In the genomic region with DNA sequence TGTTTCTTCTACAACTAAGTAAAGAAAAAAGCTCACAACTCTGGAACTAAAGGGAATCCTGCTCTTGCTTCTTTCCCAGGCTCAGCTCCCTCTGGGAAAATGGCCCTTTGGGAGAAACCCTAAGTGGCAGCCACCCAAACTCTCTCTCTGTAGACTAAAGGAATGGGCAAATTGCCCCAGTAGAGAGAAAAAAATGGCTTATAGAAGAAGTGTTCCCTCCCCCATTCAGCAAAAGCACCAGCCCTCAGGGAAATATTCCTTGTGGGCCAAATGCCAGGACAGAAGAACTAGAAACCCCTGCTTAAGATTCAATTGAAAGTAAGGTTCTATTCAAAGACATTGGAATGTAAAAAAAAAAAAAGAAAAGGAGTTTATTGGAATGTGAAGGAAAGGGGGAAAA, we compare ENCODE assay signal across 14 cellular contexts.
DNase-seq lines count a peak whose midpoint lies in the region; FAIRE-seq and TF ChIP-seq lines count a peak whose summit lies in the region.
"Had no signal": no experiment of that assay in that cellular context is flagged by ENCODE, and none has a peak within 500 bp of the region (broad histone marks: within the 10 kb centered on the region; RNA-seq: fewer than 3 reads in every experiment).

No MANE protein-coding gene starts in this region.

- no peaks in the 10 kb centered on the region for H3K27me3 ChIP-seq in breast epithelium
- H3K27me3 ChIP-seq in brain microvascular endothelial cell (replicated peaks) = no peaks in the 10 kb centered on the region
- H3K27me3 ChIP-seq: tibial artery had no signal

- no peak for FAIRE-seq in urothelium cell line (lab: Jason Lieb, UNC)
- no peak for FAIRE-seq in H54 (lab: Jason Lieb, UNC)

- no peaks in the 10 kb centered on the region for H3K36me3 ChIP-seq in breast epithelium
- no peaks in the 10 kb centered on the region for H3K36me3 ChIP-seq in brain microvascular endothelial cell (replicated peaks)
- H3K36me3 ChIP-seq: tibial artery, WERI-Rb-1 had no signal

- TF ChIP-seq POLR2A in breast epithelium (IDR thresholded peaks at IDR 0.05) = no peak
- TF ChIP-seq POLR2A in H54 (IDR thresholded peaks at IDR 0.05; ENCODE audit: low read depth, low read length) = no peak

- H3K36me3 Mint-ChIP-seq in MCF 10A (ENCODE audit: insufficient read depth, unreplicated experiment) = no peaks in the 10 kb centered on the region
- no peaks in the 10 kb centered on the region for H3K36me3 Mint-ChIP-seq in activated CD4-positive, alpha-beta T cell treated with anti-CD3 and anti-CD28 coated beads, Interleukin-2, amount 10 ng/mL, durations not matched to agents 24 days and 14 days (ENCODE audit: low read depth)

- DNase-seq in MCF 10A (ENCODE audit: unreplicated experiment) = peak; percentile 36
- DNase-seq in breast epithelium (ENCODE audit: low spot score in 2 of 2) = no peak
- peak; percentile 42 for DNase-seq in brain microvascular endothelial cell
- peak; percentile 39 for DNase-seq in inferior parietal cortex (ENCODE audit: extremely low spot score)
- peak; percentile 5 for DNase-seq in urothelium cell line (ENCODE audit: low spot score)
- no peak for DNase-seq in stimulated activated CD4-positive, alpha-beta T cell treated with anti-CD3 and anti-CD28 coated beads, Interleukin-2, amount 100 ng/mL, for 24 hours
- no peak for DNase-seq in H54 (ENCODE audit: insufficient read length, low spot score)
- DNase-seq in activated CD4-positive, alpha-beta T cell treated with anti-CD3 and anti-CD28 coated beads, Interleukin-2, amount 10 ng/mL, durations not matched to agents 24 days and 14 days = no peak
- DNase-seq: glutamatergic neuron; Karpas-422; left colon; NK-92 treated with Interleukin-12 subunit alpha and Interleukin-12 subunit beta, amount 100 ng/mL, for 24 hours; WERI-Rb-1 had no signal

- H3K27me3 Mint-ChIP-seq in MCF 10A (ENCODE audit: insufficient read depth, unreplicated experiment) = no peaks in the 10 kb centered on the region
- H3K27me3 Mint-ChIP-seq in activated CD4-positive, alpha-beta T cell treated with anti-CD3 and anti-CD28 coated beads, Interleukin-2, amount 10 ng/mL, durations not matched to agents 24 days and 14 days = no peaks in the 10 kb centered on the region

- H3K9me3 Mint-ChIP-seq in MCF 10A (ENCODE audit: unreplicated experiment) = no peaks in the 10 kb centered on the region
- no peaks in the 10 kb centered on the region for H3K9me3 Mint-ChIP-seq in activated CD4-positive, alpha-beta T cell treated with anti-CD3 and anti-CD28 coated beads, Interleukin-2, amount 10 ng/mL, durations not matched to agents 24 days and 14 days

- no peak overlapping the region for H3K4me3 ChIP-seq in breast epithelium
- H3K4me3 ChIP-seq in brain microvascular endothelial cell (ENCODE audit: low read depth, low read length) = no peak overlapping the region
- H3K4me3 ChIP-seq: tibial artery had no signal

- H3K27ac ChIP-seq in breast epithelium = peak overlapping the region in 1 of 2 donors; percentile 19
- peak overlapping the region; percentile 53 for H3K27ac ChIP-seq in brain microvascular endothelial cell
- H3K27ac ChIP-seq: WERI-Rb-1 had no signal

- BruUV-seq in MCF 10A (replicated peaks; lab: Mats Ljungman, UMichigan) = no TSS peak

- in situ Hi-C loops in brain microvascular endothelial cell (cut with HindIII; ENCODE audit: low pct_ligation_motif_present, low sequenced_read_pairs) = no loop called here

- intact Hi-C loops in MCF 10A (cut with micrococcal nuclease) = loop anchor here (5.0 kb wide), 1 partner anchor 604 kb away; a partner anchor contains a TSS
- intact Hi-C loops in breast epithelium (cut with DNase I; ENCODE audit: low total_unique reads) = no loop called here
- intact Hi-C loops in activated CD4-positive, alpha-beta T cell treated with anti-CD3 and anti-CD28 coated beads, Interleukin-2, amount 10 ng/mL, durations not matched to agents 24 days and 14 days (cut with micrococcal nuclease) = no loop called here

- no peak overlapping the region for H3K4me3 Mint-ChIP-seq in MCF 10A (ENCODE audit: unreplicated experiment)
- H3K4me3 Mint-ChIP-seq in activated CD4-positive, alpha-beta T cell treated with anti-CD3 and anti-CD28 coated beads, Interleukin-2, amount 10 ng/mL, durations not matched to agents 24 days and 14 days = no peak overlapping the region

- no peak for TF ChIP-seq CTCF in MCF 10A (IDR thresholded peaks at IDR 0.05; ENCODE audit: unreplicated experiment)
- no peak for TF ChIP-seq CTCF in breast epithelium (IDR thresholded peaks at IDR 0.05)
- no peak for TF ChIP-seq CTCF in brain microvascular endothelial cell (IDR thresholded peaks at IDR 0.05; ENCODE audit: low read depth, low read length, missing control alignments)

- H3K27ac Mint-ChIP-seq in MCF 10A (ENCODE audit: low read depth, unreplicated experiment) = no peak overlapping the region
- no peak overlapping the region for H3K27ac Mint-ChIP-seq in activated CD4-positive, alpha-beta T cell treated with anti-CD3 and anti-CD28 coated beads, Interleukin-2, amount 10 ng/mL, durations not matched to agents 24 days and 14 days

- CTCF ChIA-PET in MCF 10A (lab: Yijun Ruan, JAX) = interaction anchor here (1.8 kb wide), 1 partner anchor 37 kb away, joined by 3 read pairs; no protein-coding TSS in a partner anchor

- peaks cover 0 to 2% of the 10 kb centered on the region in 2 donors for H3K4me1 ChIP-seq in breast epithelium

- no peaks in the 10 kb centered on the region for H3K9me3 ChIP-seq in breast epithelium
- H3K9me3 ChIP-seq: tibial artery had no signal

- POLR2A ChIA-PET in MCF 10A (lab: Yijun Ruan, JAX) = interaction anchor here (0.6 kb wide), 1 partner anchor 525 kb away, joined by 4 read pairs; no protein-coding TSS in a partner anchor

- H3K4me1 Mint-ChIP-seq in MCF 10A (ENCODE audit: insufficient read depth, unreplicated experiment) = no peaks in the 10 kb centered on the region
- H3K4me1 Mint-ChIP-seq in activated CD4-positive, alpha-beta T cell treated with anti-CD3 and anti-CD28 coated beads, Interleukin-2, amount 10 ng/mL, durations not matched to agents 24 days and 14 days = no peaks in the 10 kb centered on the region

Comparison
In these comparisons a context has a peak if more than half of its experiments do, and no peak if none do; other contexts are left out.
1. DNase-seq: peak in MCF 10A (single experiment), brain microvascular endothelial cell (single experiment), inferior parietal cortex (single experiment) and urothelium cell line (single experiment); none in breast epithelium (0 of 2), stimulated activated CD4-positive, alpha-beta T cell treated with anti-CD3 and anti-CD28 coated beads, Interleukin-2, amount 100 ng/mL, for 24 hours (0 of 2), H54 (single experiment) and activated CD4-positive, alpha-beta T cell treated with anti-CD3 and anti-CD28 coated beads, Interleukin-2, amount 10 ng/mL, durations not matched to agents 24 days and 14 days (single experiment).